In the genomic region with DNA sequence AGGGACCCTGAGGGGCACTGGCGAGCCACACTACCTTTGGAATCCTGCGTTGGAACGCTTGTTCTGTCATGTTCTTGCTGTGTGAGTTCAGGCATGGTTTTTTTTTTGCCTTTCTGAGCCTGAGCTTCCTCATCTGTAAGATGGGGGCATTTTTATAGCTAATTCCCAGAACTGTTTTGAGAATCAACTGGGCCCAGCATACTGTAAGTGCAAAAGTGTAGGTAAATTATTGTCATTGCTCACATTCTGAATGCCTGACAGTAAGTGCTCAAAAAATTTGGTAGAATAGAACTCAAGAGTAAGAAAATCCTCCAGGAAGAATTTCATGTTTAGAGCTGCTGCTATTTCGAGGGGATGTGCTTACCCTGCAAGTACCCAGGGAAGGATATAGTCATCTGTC, we compare ENCODE assay signal across 9 cellular contexts.
"Had no signal": no experiment of that assay in that cellular context is flagged by ENCODE, and none has a peak within 500 bp of the region (broad histone marks: within the 10 kb centered on the region; RNA-seq: fewer than 3 reads in every experiment).

No MANE protein-coding gene starts in this region.

- H3K4me3 Mint-ChIP-seq: HFFc6 had no signal

- H3K27ac ChIP-seq: GM23248 had no signal

- H3K27ac Mint-ChIP-seq: HFFc6 had no signal

- H3K9me3 Mint-ChIP-seq: HFFc6 had no signal

- H2AFZ ChIP-seq: GM23248 had no signal

- H3K4me3 ChIP-seq: GM23248, HAP-1, K562 had no signal

- H3K9me3 ChIP-seq: HAP-1 had no signal

- ATAC-seq: HCT116, K562 had no signal

- H3K36me3 ChIP-seq: HAP-1 had no signal

- H3K9ac ChIP-seq: GM23248 had no signal

- DNase-seq: GM23248, GOT3, H7, HFFc6, IMR-90, KG1 had no signal
